ENCODE assay signal across 24 cellular contexts in genomic region chr3:10873415-10873814, GRCh38. TPM values are rescaled to one million over a fixed set of nuclear protein-coding genes. Genes with fewer than 3 reads are reported as not detected.
"Had no signal": no experiment of that assay in that cellular context is flagged by ENCODE, and none has a peak within 500 bp of the region (broad histone marks: within the 10 kb centered on the region; RNA-seq: fewer than 3 reads in every experiment).

No MANE protein-coding gene starts in this region.

- H3K36me3 ChIP-seq: SJSA1 had no signal

- H3K4me1 Mint-ChIP-seq: IgD-negative memory B cell had no signal

- DNase-seq: KBM-7, MV-4-11, NCI-H1048, NCI-H1105, NCI-H1417, NCI-H1436 treated with DMSO at 0.1 percent for 48 hours, NCI-H1694, NCI-H187 treated with DMSO at 0.1 percent for 48 hours, NCI-H2029 treated with DMSO at 0.1 percent for 48 hours, NCI-H2171 treated with DMSO at 0.1 percent for 48 hours, NCI-H345, NCI-H446 treated with DMSO at 0.1 percent for 48 hours, NCI-H510A treated with DMSO at 0.1 percent for 48 hours, NCI-H526 treated with DMSO at 0.1 percent for 48 hours, NCI-H774, Right ventricle myocardium superior, RPMI8226, SIG-M5 had no signal

- H3K27ac ChIP-seq: SJSA1, SK-N-MC had no signal

- H3K36me3 Mint-ChIP-seq: IgD-negative memory B cell had no signal

- H3K9me3 ChIP-seq: SJSA1 had no signal

- H3K4me3 ChIP-seq: SJSA1, SK-N-MC had no signal

- H3K4me1 ChIP-seq: SJSA1 had no signal

- FAIRE-seq: RCC 7860 had no signal

RNA-seq across cellular contexts. Expression of gene SLC6A11, which starts 57.4 kb away (rescaled TPM):
- total RNA-seq: HT1080, LHCN-M2, Right ventricle myocardium superior had no signal
- polyA plus RNA-seq: IgD-negative memory B cell had no signal
